8 cellular contexts compared by ENCODE assay signal in genomic region chr3:45664558-45664957, GRCh38. TPM values are rescaled to one million over a fixed set of nuclear protein-coding genes. Genes with fewer than 3 reads are reported as not detected.
A peak's percentile ranks its signal among the peaks of the same experiment; 100 is the strongest.
DNase-seq lines count a peak whose midpoint lies in the region; ATAC-seq and TF ChIP-seq lines count a peak whose summit lies in the region.

No MANE protein-coding gene starts in this region.

- ATAC-seq in GM18867 (IDR thresholded peaks at IDR 0.05; ENCODE audit: unreplicated experiment) (peak; percentile 88), HG03103 (IDR thresholded peaks at IDR 0.05; ENCODE audit: low read depth, unreplicated experiment) (peak; percentile 55), foreskin keratinocyte (no peak)

- peak overlapping the region; percentile 12 to 21 for H3K9ac ChIP-seq in duodenal mucosa (ENCODE audit: low read depth in 1 of 2, low read length in 2 of 2)

- peak overlapping the region; percentile 50 to 56 for H3K4me3 ChIP-seq in duodenal mucosa (ENCODE audit: low read depth in 1 of 2, low read length in 2 of 2)

- peaks cover 19 to 28% of the 10 kb centered on the region in 2 donors for H3K36me3 ChIP-seq in duodenal mucosa (ENCODE audit: control insufficient read depth in 1 of 2, insufficient read depth in 2 of 2, low read length in 2 of 2)

- peak; percentile 66 to 74 for DNase-seq in activated CD4-positive, alpha-beta T cell treated with anti-CD3 and anti-CD28 coated beads for 4 hours
- peak; percentile 53 to 58 (median 54) for DNase-seq in stimulated activated CD4-positive, alpha-beta T cell treated with anti-CD3 and anti-CD28 coated beads, Interleukin-12 subunit alpha, Interleukin-12 subunit beta, amount 100 ng/mL, for 48 hours (ENCODE audit: low read depth in 2 of 3, low spot score in 1 of 3)
- no peak for DNase-seq in foreskin keratinocyte
- DNase-seq in SIG-M5 (lab: John Stamatoyannopoulos, UW): no peak
- DNase-seq in GM03348 (ENCODE audit: low spot score): no peak

- H3K4me1 ChIP-seq in duodenal mucosa (ENCODE audit: control insufficient read depth in 1 of 2, insufficient read depth in 2 of 2, low read length in 2 of 2) (peaks cover 13 to 15% of the 10 kb centered on the region in 2 donors), foreskin keratinocyte (peaks cover 19% of the 10 kb centered on the region)

- H3K27me3 ChIP-seq in duodenal mucosa (ENCODE audit: control insufficient read depth in 1 of 2, insufficient read depth in 2 of 2, low read length in 2 of 2): no peaks in the 10 kb centered on the region
- H3K27me3 ChIP-seq in foreskin keratinocyte: no peaks in the 10 kb centered on the region

- H3K27ac ChIP-seq in duodenal mucosa (ENCODE audit: low read depth, low read length): no peak overlapping the region
- H3K27ac ChIP-seq in foreskin keratinocyte: no peak overlapping the region

- H3K9me3 ChIP-seq in duodenal mucosa (ENCODE audit: control insufficient read depth in 1 of 2, low read length in 2 of 2): no peaks in the 10 kb centered on the region

- TF ChIP-seq CTCF in foreskin keratinocyte (conservative IDR thresholded peaks at IDR 0.05): no peak

RNA-seq across cellular contexts. Expression of gene SACM1L, which starts 24.6 kb away (rescaled TPM):
- 27.9 and 30.8 TPM in 2 replicates for total RNA-seq in foreskin keratinocyte
- 10.5 and 13.0 TPM in 2 replicates for polyA plus RNA-seq in foreskin keratinocyte

Comparison
In these comparisons a context has a peak if more than half of its experiments do, and no peak if none do; other contexts are left out.
1. DNase-seq: peak in activated CD4-positive, alpha-beta T cell treated with anti-CD3 and anti-CD28 coated beads for 4 hours (2 of 2) and stimulated activated CD4-positive, alpha-beta T cell treated with anti-CD3 and anti-CD28 coated beads, Interleukin-12 subunit alpha, Interleukin-12 subunit beta, amount 100 ng/mL, for 48 hours (3 of 3); none in foreskin keratinocyte (0 of 2), SIG-M5 (single experiment) and GM03348 (single experiment).